ENCODE assay signal across 8 cellular contexts in genomic region chr2:177211148-177211547, GRCh38. TPM values are rescaled to one million over a fixed set of nuclear protein-coding genes. Genes with fewer than 3 reads are reported as not detected.
DNase-seq lines count a peak whose midpoint lies in the region; ATAC-seq and TF ChIP-seq lines count a peak whose summit lies in the region.

No MANE protein-coding gene starts in this region.

- no peaks in the 10 kb centered on the region for H3K9me2 ChIP-seq in SK-N-SH

- peaks cover 30% of the 10 kb centered on the region for H4K20me1 ChIP-seq in SK-N-SH (ENCODE audit: insufficient read depth)

- no peak for TF ChIP-seq CTCF in SK-N-SH (IDR thresholded peaks at IDR 0.05)

- no peak for ATAC-seq in SK-N-SH treated with all-trans-retinoic acid at 6 μM for 48 hours
- ATAC-seq in GM21576 (IDR thresholded peaks at IDR 0.05; ENCODE audit: unreplicated experiment): no peak

- H3K9me3 ChIP-seq in SK-N-SH (no peaks in the 10 kb centered on the region), iPS-15b (ENCODE audit: control insufficient read depth, insufficient read depth, low read length) (no peaks in the 10 kb centered on the region), stomach smooth muscle (ENCODE audit: control insufficient read depth in 2 of 2, low read length in 2 of 2) (no peaks in the 10 kb centered on the region)

- CTCF ChIA-PET in SK-N-SH (lab: Yijun Ruan, JAX): interaction anchor here (1.0 to 1.7 kb wide), 2 partner anchors 46 to 52 kb away, joined by 4 to 10 read pairs; no protein-coding TSS in a partner anchor
- CTCF ChIA-PET in activated CD4-positive, alpha-beta memory T cell treated with anti-CD3 and anti-CD28 coated beads for 36 hours (lab: Charles Lee): interaction anchor here (0.9 to 2.6 kb wide), 7 partner anchors 10 to 85 kb away, joined by 3 to 25 read pairs (median 4); partner anchors contain the start of gene NFE2L2

- WGBS in SK-N-SH (ENCODE audit: low lambda C conversion rate): 10% methylated on average over 7 of the region's 7 CpGs

- H3K4me3 ChIP-seq in SK-N-SH (ENCODE audit: low read depth in 2 of 2, low read length in 1 of 2) (peak overlapping the region; percentile 72 to 88), iPS-15b (ENCODE audit: low read depth, low read length) (peak overlapping the region; percentile 73), stomach smooth muscle (ENCODE audit: low read length in 2 of 2) (peak overlapping the region; percentile 72 to 89)

- POLR2A ChIA-PET in SK-N-SH (lab: Yijun Ruan, JAX): interaction anchor here (1.7 kb wide), 2 partner anchors 46 to 53 kb away, joined by 9 to 28 read pairs; partner anchors contain the start of gene NFE2L2
- POLR2A ChIA-PET in activated CD4-positive, alpha-beta memory T cell treated with anti-CD3 and anti-CD28 coated beads for 36 hours (lab: Charles Lee): interaction anchor here (0.6 to 2.4 kb wide), 16 partner anchors 9 to 181 kb away, joined by 3 to 101 read pairs (median 4); partner anchors contain the start of gene NFE2L2

- H3K27ac ChIP-seq in SK-N-SH (ENCODE audit: low read depth in 2 of 2, low read length in 1 of 2): peak overlapping the region; percentile 97 to 99
- H3K27ac ChIP-seq in stomach smooth muscle (ENCODE audit: low read length): peak overlapping the region; percentile 100

- H3K9me3 Mint-ChIP-seq in activated CD4-positive, alpha-beta memory T cell treated with anti-CD3 and anti-CD28 coated beads for 36 hours: no peaks in the 10 kb centered on the region

- H3K4me2 ChIP-seq in SK-N-SH: peak overlapping the region; percentile 93

- H3K36me3 Mint-ChIP-seq in activated CD4-positive, alpha-beta memory T cell treated with anti-CD3 and anti-CD28 coated beads for 36 hours: peaks cover 37% of the 10 kb centered on the region

- no peak for TF ChIP-seq EP300 in SK-N-SH (IDR thresholded peaks at IDR 0.05; ENCODE audit: borderline replicate concordance in 1 of 2, low read depth in 1 of 2, low read length in 1 of 2)

- peaks cover 17% of the 10 kb centered on the region for H3F3A ChIP-seq in SK-N-SH (replicated peaks; ENCODE audit: insufficient read depth)

- H3K9ac ChIP-seq in SK-N-SH (peak overlapping the region; percentile 97), iPS-15b (ENCODE audit: low read depth, low read length) (peak overlapping the region; percentile 95), stomach smooth muscle (ENCODE audit: low read length in 2 of 2) (peak overlapping the region; percentile 97 to 99)

- H3K79me2 ChIP-seq in SK-N-SH (ENCODE audit: insufficient read depth): peaks cover 60% of the 10 kb centered on the region

- H2AFZ ChIP-seq in SK-N-SH (ENCODE audit: low read depth): peak overlapping the region; percentile 49

- H3K36me3 ChIP-seq in SK-N-SH (replicated peaks in 1 of 2; ENCODE audit: control insufficient read depth in 1 of 2, insufficient read depth in 2 of 2, low read length in 1 of 2) (peaks cover 12 to 26% of the 10 kb centered on the region in 2 experiments), iPS-15b (ENCODE audit: control insufficient read depth, insufficient read depth, low read length) (peaks cover 1% of the 10 kb centered on the region), stomach smooth muscle (ENCODE audit: control insufficient read depth in 2 of 2, insufficient read depth in 2 of 2, low read length in 2 of 2) (peaks cover under 1 to 5% of the 10 kb centered on the region in 2 donors)

- DNase-seq in SK-N-SH: no peak
- no peak for DNase-seq in activated CD4-positive, alpha-beta memory T cell treated with anti-CD3 and anti-CD28 coated beads for 36 hours
- no peak for DNase-seq in NCI-H2171 (lab: John Stamatoyannopoulos, UW)
- no peak for DNase-seq in MV-4-11 (lab: John Stamatoyannopoulos, UW)

- no peak for TF ChIP-seq RAD21 in SK-N-SH (IDR thresholded peaks at IDR 0.05; ENCODE audit: low read length)

- H3K4me3 Mint-ChIP-seq in activated CD4-positive, alpha-beta memory T cell treated with anti-CD3 and anti-CD28 coated beads for 36 hours: peak overlapping the region; percentile 97

- H3K27ac Mint-ChIP-seq in activated CD4-positive, alpha-beta memory T cell treated with anti-CD3 and anti-CD28 coated beads for 36 hours: peak overlapping the region; percentile 100

- H3K27me3 ChIP-seq in SK-N-SH (ENCODE audit: insufficient read depth) (no peaks in the 10 kb centered on the region), iPS-15b (ENCODE audit: control insufficient read depth, insufficient read depth, low read length) (no peaks in the 10 kb centered on the region), stomach smooth muscle (ENCODE audit: control insufficient read depth in 1 of 2, insufficient read depth in 2 of 2, low read length in 2 of 2) (no peaks in the 10 kb centered on the region)

- peaks cover 33% of the 10 kb centered on the region for H3K4me1 Mint-ChIP-seq in activated CD4-positive, alpha-beta memory T cell treated with anti-CD3 and anti-CD28 coated beads for 36 hours (ENCODE audit: low read depth)

- H3K27me3 Mint-ChIP-seq in activated CD4-positive, alpha-beta memory T cell treated with anti-CD3 and anti-CD28 coated beads for 36 hours: no peaks in the 10 kb centered on the region

- intact Hi-C loops in activated CD4-positive, alpha-beta memory T cell treated with anti-CD3 and anti-CD28 coated beads for 36 hours (cut with micrococcal nuclease): no loop called here

- H3K4me1 ChIP-seq in SK-N-SH (ENCODE audit: control insufficient read depth in 1 of 2, insufficient read depth in 2 of 2, low read depth in 1 of 2, low read length in 1 of 2): peaks cover 0 to 16% of the 10 kb centered on the region in 2 experiments; a peak in 3 of 4 replicates
- H3K4me1 ChIP-seq in iPS-15b (ENCODE audit: control insufficient read depth, insufficient read depth, low read length): peaks cover 3% of the 10 kb centered on the region
- H3K4me1 ChIP-seq in stomach smooth muscle (ENCODE audit: control insufficient read depth, insufficient read depth, low read length): peaks cover 10% of the 10 kb centered on the region

TF ChIP-seq in SK-N-SH, 30 proteins besides CTCF, POLR2A, EP300 and RAD21 (continues in another document):
- no peak for TF ChIP-seq FOSL2 (IDR thresholded peaks at IDR 0.05; ENCODE audit: borderline replicate concordance, low read depth)
- no peak for TF ChIP-seq GATA2 (CRISPR knock-in tag; IDR thresholded peaks at IDR 0.05)
- TF ChIP-seq YY1 (IDR thresholded peaks at IDR 0.05; ENCODE audit: low read depth): no peak
- TF ChIP-seq ZBTB33 (IDR thresholded peaks at IDR 0.05; ENCODE audit: borderline replicate concordance, low read depth): no peak
- no peak for TF ChIP-seq FOXJ3 (CRISPR knock-in tag; IDR thresholded peaks at IDR 0.05)
- TF ChIP-seq GABPA (IDR thresholded peaks at IDR 0.05; ENCODE audit: low read depth): no peak

TF ChIP-seq in SK-N-SH treated with all-trans-retinoic acid at 6 μM for 48 hours, 23 proteins besides CTCF, POLR2A, EP300 and RAD21:
- TF ChIP-seq CSRNP3 (CRISPR knock-in tag; IDR thresholded peaks at IDR 0.05) (no peak), SNAI2 (CRISPR knock-in tag; IDR thresholded peaks at IDR 0.05) (no peak), ZFP30 (CRISPR knock-in tag; IDR thresholded peaks at IDR 0.05) (no peak), POU6F1 (CRISPR knock-in tag; IDR thresholded peaks at IDR 0.05; ENCODE audit: borderline replicate concordance, low read depth) (no peak), RARB (CRISPR knock-in tag; IDR thresholded peaks at IDR 0.05) (no peak), CSDC2 (CRISPR knock-in tag; IDR thresholded peaks at IDR 0.05) (no peak), ZNF8 (CRISPR knock-in tag; IDR thresholded peaks at IDR 0.05) (no peak)
TF ChIP-seq in SK-N-SH treated with all-trans-retinoic acid at 6 μM for 48 hours: peak in this region for 0.

RNA-seq across cellular contexts. Expression of gene HNRNPA3, which starts 1.4 kb away (rescaled TPM):
- polyA plus RNA-seq in SK-N-SH (2012; rRNA removed): 86.5 and 102 TPM in 2 replicates
- polyA plus RNA-seq in SK-N-SH (2012; cell fraction: cytosol; rRNA removed): 125 and 185 TPM in 2 replicates
- polyA plus RNA-seq in SK-N-SH (2012; cell fraction: nucleus; rRNA removed): 58.1 and 110 TPM in 2 replicates
- 100 to 1,000 TPM; 303 to 311 TPM for total RNA-seq in activated CD4-positive, alpha-beta memory T cell treated with anti-CD3 and anti-CD28 coated beads for 36 hours

RNA-seq across cellular contexts. Expression of gene NFE2L2, which starts 53.4 kb away (rescaled TPM):
- polyA plus RNA-seq in SK-N-SH (2012; rRNA removed): 40.9 and 61.9 TPM in 2 replicates
- polyA plus RNA-seq in SK-N-SH (2012; cell fraction: cytosol; rRNA removed): 57.8 and 59.5 TPM in 2 replicates
- polyA plus RNA-seq in SK-N-SH (2012; cell fraction: nucleus; rRNA removed): 51.9 and 65.3 TPM in 2 replicates
- 10 to 100 TPM; 51.3 to 52.0 TPM for total RNA-seq in activated CD4-positive, alpha-beta memory T cell treated with anti-CD3 and anti-CD28 coated beads for 36 hours
